ENCODE assay signal across 1 cellular context in genomic region chr2:178072383-178073301, GRCh38.
TF ChIP-seq lines count a peak whose summit lies in the region.

Gene PDE11A, minus strand, starts transcription at chr2:178072777. Its CDS starts 340 bp downstream, at chr2:178072437.

TF ChIP-seq in HEK293, 187 proteins besides CTCF, POLR2A, EP300 and RAD21 (continued from another document and continues in another):
- TF ChIP-seq ZNF433 (tag by site-specific recombination; IDR thresholded peaks at IDR 0.05; ENCODE audit: low read depth) (no peak), ZNF670 (tag by site-specific recombination; IDR thresholded peaks at IDR 0.05; ENCODE audit: low read depth) (no peak), ZNF48 (tag by site-specific recombination; IDR thresholded peaks at IDR 0.05) (no peak), ZNF133 (tag by site-specific recombination; IDR thresholded peaks at IDR 0.05) (no peak), ZNF10 (tag by site-specific recombination; IDR thresholded peaks at IDR 0.05) (no peak; the same call in 1 of the 2 replicates), ZNF184 (tag by site-specific recombination; IDR thresholded peaks at IDR 0.05) (no peak), BCL11A (tag by site-specific recombination; IDR thresholded peaks at IDR 0.05; ENCODE audit: low read depth) (no peak), ZFP3 (tag by site-specific recombination; IDR thresholded peaks at IDR 0.05; ENCODE audit: low read depth) (no peak), ZNF558 (tag by site-specific recombination; IDR thresholded peaks at IDR 0.05) (no peak), KLF16 (tag by site-specific recombination; IDR thresholded peaks at IDR 0.05) (peak; percentile 79; the same call in 1 of the 2 replicates), ZNF404 (tag by site-specific recombination; IDR thresholded peaks at IDR 0.05) (no peak), ZNF518A (tag by site-specific recombination; conservative IDR thresholded peaks at IDR 0.05; ENCODE audit: low read depth) (no peak), ZNF76 (tag by site-specific recombination; IDR thresholded peaks at IDR 0.05; ENCODE audit: borderline replicate concordance, low read depth) (peak; percentile 59), ZSCAN18 (tag by site-specific recombination; IDR thresholded peaks at IDR 0.05) (no peak), ZBTB48 (tag by site-specific recombination; IDR thresholded peaks at IDR 0.05) (peak; percentile 81), FEZF1 (tag by site-specific recombination; IDR thresholded peaks at IDR 0.05) (no peak), HIC1 (tag by site-specific recombination; IDR thresholded peaks at IDR 0.05) (peak; percentile 44; the same call in 1 of the 2 replicates), ZNF521 (tag by site-specific recombination; IDR thresholded peaks at IDR 0.05) (no peak), ZNF341 (tag by site-specific recombination; IDR thresholded peaks at IDR 0.05; ENCODE audit: low read depth) (peak; percentile 100), ZNF391 (tag by site-specific recombination; IDR thresholded peaks at IDR 0.05; ENCODE audit: borderline replicate concordance, low read depth) (no peak), KLF17 (tag by site-specific recombination; IDR thresholded peaks at IDR 0.05) (no peak), ZNF248 (tag by site-specific recombination; IDR thresholded peaks at IDR 0.05) (no peak), KLF8 (tag by site-specific recombination; IDR thresholded peaks at IDR 0.05) (peak; percentile 47; the same call in 1 of the 2 replicates), HOXA7 (CRISPR knock-in tag; IDR thresholded peaks at IDR 0.05; ENCODE audit: borderline replicate concordance) (no peak), ZNF610 (tag by site-specific recombination; IDR thresholded peaks at IDR 0.05; ENCODE audit: borderline replicate concordance) (0 out of 2 replicates have a peak, but pooled peaks have one; percentile 34), ZNF416 (tag by site-specific recombination; IDR thresholded peaks at IDR 0.05) (no peak), ZNF473 (tag by site-specific recombination; IDR thresholded peaks at IDR 0.05) (no peak), MEIS1 (CRISPR knock-in tag; IDR thresholded peaks at IDR 0.05; ENCODE audit: borderline replicate concordance) (no peak), ZNF175 (tag by site-specific recombination; IDR thresholded peaks at IDR 0.05) (no peak), PRDM2 (tag by site-specific recombination; IDR thresholded peaks at IDR 0.05; ENCODE audit: borderline replicate concordance) (no peak), YY1 (tag by site-specific recombination; IDR thresholded peaks at IDR 0.05) (no peak), ZNF426 (tag by site-specific recombination; IDR thresholded peaks at IDR 0.05) (no peak), TSHZ1 (tag by site-specific recombination; IDR thresholded peaks at IDR 0.05; ENCODE audit: borderline replicate concordance) (no peak), ZNF792 (tag by site-specific recombination; IDR thresholded peaks at IDR 0.05) (0 out of 2 replicates have a peak, but pooled peaks have one; percentile 56), ZNF585B (tag by site-specific recombination; IDR thresholded peaks at IDR 0.05) (no peak), ZIC2 (tag by site-specific recombination; IDR thresholded peaks at IDR 0.05) (peak; percentile 63), ZNF510 (tag by site-specific recombination; IDR thresholded peaks at IDR 0.05; ENCODE audit: insufficient replicate concordance) (no peak), SETDB1 (IDR thresholded peaks at IDR 0.05; ENCODE audit: insufficient read length, low read length) (no peak), ZNF629 (tag by site-specific recombination; IDR thresholded peaks at IDR 0.05) (no peak; the same call in 1 of the 2 replicates), YY2 (tag by site-specific recombination; IDR thresholded peaks at IDR 0.05) (no peak), ZNF677 (tag by site-specific recombination; IDR thresholded peaks at IDR 0.05) (no peak), SP2 (tag by site-specific recombination; IDR thresholded peaks at IDR 0.05) (peak; percentile 73), GLIS2 (tag by site-specific recombination; IDR thresholded peaks at IDR 0.05) (no peak), ZNF423 (tag by site-specific recombination; IDR thresholded peaks at IDR 0.05) (0 out of 2 replicates have a peak, but pooled peaks have one; percentile 20)
